ENCODE assay signal across 30 cellular contexts in genomic region chr2:237218756-237219155, GRCh38.
A peak's percentile ranks its signal among the peaks of the same experiment; 100 is the strongest.
DNase-seq lines count a peak whose midpoint lies in the region; ATAC-seq and TF ChIP-seq lines count a peak whose summit lies in the region.
"Had no signal": no experiment of that assay in that cellular context is flagged by ENCODE, and none has a peak within 500 bp of the region (broad histone marks: within the 10 kb centered on the region; RNA-seq: fewer than 3 reads in every experiment).

No MANE protein-coding gene starts in this region.

- no peak for TF ChIP-seq EP300 in SK-N-SH (IDR thresholded peaks at IDR 0.05; ENCODE audit: borderline replicate concordance in 1 of 2, low read depth in 1 of 2, low read length in 1 of 2)

- H3K4me3 Mint-ChIP-seq in WTC11: no peak overlapping the region
- H3K4me3 Mint-ChIP-seq: activated B cell treated with CpG ODN at 0.5 μM for 24 hours; activated naive CD8-positive, alpha-beta T cell treated with anti-CD3 and anti-CD28 coated beads, Interleukin-2, amount 10 ng/mL, durations not matched to agents 7 days and 5 days; neural crest cell; stimulated activated memory B cell treated with anti-CD40 and anti-IgM and Interleukin-4, amounts not matched to agents 10 μg/mL and 1 μg/mL and 100 μg/mL, for 72 hours had no signal

- H3K27me3 Mint-ChIP-seq in WTC11 (ENCODE audit: low read depth): no peaks in the 10 kb centered on the region

- no peaks in the 10 kb centered on the region for H3K9me2 ChIP-seq in SK-N-SH

- no peaks in the 10 kb centered on the region for H3K9me3 ChIP-seq in SK-N-SH
- no peaks in the 10 kb centered on the region for H3K9me3 ChIP-seq in vagina
- H3K9me3 ChIP-seq: body of pancreas, colonic mucosa, mucosa of descending colon, psoas muscle had no signal

- peak overlapping the region; percentile 66; the same call in 1 of the 2 replicates for H3K27ac Mint-ChIP-seq in WTC11
- H3K27ac Mint-ChIP-seq: activated B cell treated with CpG ODN at 0.5 μM for 24 hours; activated naive CD8-positive, alpha-beta T cell treated with anti-CD3 and anti-CD28 coated beads, Interleukin-2, amount 10 ng/mL, durations not matched to agents 7 days and 5 days; stimulated activated memory B cell treated with anti-CD40 and anti-IgM and Interleukin-4, amounts not matched to agents 10 μg/mL and 1 μg/mL and 100 μg/mL, for 72 hours had no signal

- TF ChIP-seq POLR2A in vagina (IDR thresholded peaks at IDR 0.05): no peak

- no peaks in the 10 kb centered on the region for H3K36me3 ChIP-seq in SK-N-SH (replicated peaks in 1 of 2; ENCODE audit: control insufficient read depth in 1 of 2, insufficient read depth in 2 of 2, low read length in 1 of 2)
- H3K36me3 ChIP-seq in vagina: no peaks in the 10 kb centered on the region
- H3K36me3 ChIP-seq: BLaER1, colonic mucosa had no signal

- peak overlapping the region; percentile 7; the same call in 1 of the 2 replicates for H3K9ac ChIP-seq in SK-N-SH
- H3K9ac ChIP-seq: BLaER1 had no signal

- POLR2A ChIA-PET in SK-N-SH (lab: Yijun Ruan, JAX) (no interaction called here), WTC11 (lab: Charles Lee) (no interaction called here)

- no peak overlapping the region for H3K4me2 ChIP-seq in SK-N-SH
- H3K4me2 ChIP-seq: BLaER1 had no signal

- ATAC-seq in SK-N-SH treated with all-trans-retinoic acid at 6 μM for 48 hours (no peak), WTC11 (no peak), GM21526 (IDR thresholded peaks at IDR 0.05; ENCODE audit: low FRiP score, unreplicated experiment) (no peak)
- ATAC-seq: foreskin keratinocyte; GM12878; mucosa of descending colon; psoas muscle; stimulated activated memory B cell treated with anti-CD40 and anti-IgM and Interleukin-4, amounts not matched to agents 10 μg/mL and 1 μg/mL and 100 μg/mL, for 72 hours had no signal

- WGBS in SK-N-SH (ENCODE audit: low lambda C conversion rate): 58% methylated on average over 2 of the region's 2 CpGs

- peaks cover 4% of the 10 kb centered on the region; the same call in 1 of the 2 replicates for H3K9me3 Mint-ChIP-seq in WTC11
- H3K9me3 Mint-ChIP-seq: activated B cell treated with CpG ODN at 0.5 μM for 24 hours; activated naive CD8-positive, alpha-beta T cell treated with anti-CD3 and anti-CD28 coated beads, Interleukin-2, amount 10 ng/mL, durations not matched to agents 7 days and 5 days; neural crest cell; stimulated activated memory B cell treated with anti-CD40 and anti-IgM and Interleukin-4, amounts not matched to agents 10 μg/mL and 1 μg/mL and 100 μg/mL, for 72 hours had no signal

- intact Hi-C loops in vagina (cut with DNase I): no loop called here

- H3K4me1 ChIP-seq in SK-N-SH (ENCODE audit: control insufficient read depth in 1 of 2, insufficient read depth in 2 of 2, low read depth in 1 of 2, low read length in 1 of 2) (peaks cover 12 to 52% of the 10 kb centered on the region in 2 experiments), vagina (peaks cover 23% of the 10 kb centered on the region)
- H3K4me1 ChIP-seq: colonic mucosa, foreskin keratinocyte had no signal

- TF ChIP-seq CTCF in SK-N-SH (IDR thresholded peaks at IDR 0.05): no peak
- no peak for TF ChIP-seq CTCF in WTC11 (IDR thresholded peaks at IDR 0.05)
- no peak for TF ChIP-seq CTCF in fibroblast of villous mesenchyme (IDR thresholded peaks at IDR 0.05; ENCODE audit: insufficient read depth, low read depth, low read length)
- no peak for TF ChIP-seq CTCF in vagina (IDR thresholded peaks at IDR 0.05)

- DNase-seq in SK-N-SH (no peak), WTC11 (ENCODE audit: low spot score) (no peak), fibroblast of villous mesenchyme (ENCODE audit: low read depth) (peak; percentile 56), vagina (ENCODE audit: extremely low spot score in 2 of 2) (no peak), NCI-H1105 (lab: John Stamatoyannopoulos, UW) (no peak), putamen (ENCODE audit: low spot score) (no peak)
- DNase-seq: 8988T; activated B cell treated with CpG ODN at 0.5 μM for 24 hours; activated CD4-positive, alpha-beta T cell treated with anti-CD3 and anti-CD28 coated beads, Interleukin-2, amount 50 U/mL, for 48 hours; activated naive CD8-positive, alpha-beta T cell treated with anti-CD3 and anti-CD28 coated beads, Interleukin-2, amount 10 ng/mL, durations not matched to agents 7 days and 5 days; colonic mucosa; COR-L47; DMS79; foreskin keratinocyte; hypothalamus; mucosa of descending colon; NCI-H1092; NCI-H2029 treated with DMSO at 0.1 percent for 48 hours; NCI-H510A; NK-92 treated with Interleukin-12 subunit alpha and Interleukin-12 subunit beta, amount 100 ng/mL, for 24 hours; psoas muscle; stimulated activated CD4-positive, alpha-beta T cell treated with anti-CD3 and anti-CD28 coated beads, Interleukin-2, amount 100 ng/mL, for 24 hours; T-helper 9 cell had no signal

- no peaks in the 10 kb centered on the region for H3K79me2 ChIP-seq in SK-N-SH (ENCODE audit: insufficient read depth)

- H3K27me3 ChIP-seq in SK-N-SH (ENCODE audit: insufficient read depth) (no peaks in the 10 kb centered on the region), vagina (no peaks in the 10 kb centered on the region)
- H3K27me3 ChIP-seq: BLaER1, body of pancreas, colonic mucosa had no signal

- no peaks in the 10 kb centered on the region for H4K20me1 ChIP-seq in SK-N-SH (ENCODE audit: insufficient read depth)
- H4K20me1 ChIP-seq: BLaER1 had no signal

- H2AFZ ChIP-seq in SK-N-SH (ENCODE audit: low read depth): no peak overlapping the region

- TF ChIP-seq RAD21 in SK-N-SH (IDR thresholded peaks at IDR 0.05; ENCODE audit: low read length): no peak

- CTCF ChIA-PET in SK-N-SH (lab: Yijun Ruan, JAX) (no interaction called here), WTC11 (lab: Charles Lee) (interaction anchor here (0.8 kb wide), 1 partner anchor 37 kb away, joined by 3 read pairs; no protein-coding TSS in a partner anchor)

- H3K27ac ChIP-seq in SK-N-SH (ENCODE audit: low read depth in 2 of 2, low read length in 1 of 2) (peak overlapping the region; percentile 77 to 96; a peak in 3 of 4 replicates), vagina (peak overlapping the region; percentile 79)
- H3K27ac ChIP-seq: BLaER1, colonic mucosa, foreskin keratinocyte, psoas muscle had no signal

- H3F3A ChIP-seq in SK-N-SH (replicated peaks; ENCODE audit: insufficient read depth): peaks cover 54% of the 10 kb centered on the region

- peaks cover 4% of the 10 kb centered on the region; the same call in 1 of the 2 replicates for H3K36me3 Mint-ChIP-seq in WTC11
- H3K36me3 Mint-ChIP-seq: activated naive CD8-positive, alpha-beta T cell treated with anti-CD3 and anti-CD28 coated beads, Interleukin-2, amount 10 ng/mL, durations not matched to agents 7 days and 5 days; stimulated activated memory B cell treated with anti-CD40 and anti-IgM and Interleukin-4, amounts not matched to agents 10 μg/mL and 1 μg/mL and 100 μg/mL, for 72 hours had no signal

- peaks cover 44% of the 10 kb centered on the region for H3K4me1 Mint-ChIP-seq in WTC11
- H3K4me1 Mint-ChIP-seq: activated B cell treated with CpG ODN at 0.5 μM for 24 hours; activated naive CD8-positive, alpha-beta T cell treated with anti-CD3 and anti-CD28 coated beads, Interleukin-2, amount 10 ng/mL, durations not matched to agents 7 days and 5 days; neural crest cell; stimulated activated memory B cell treated with anti-CD40 and anti-IgM and Interleukin-4, amounts not matched to agents 10 μg/mL and 1 μg/mL and 100 μg/mL, for 72 hours had no signal

- no peak overlapping the region for H3K4me3 ChIP-seq in SK-N-SH (ENCODE audit: low read depth in 2 of 2, low read length in 1 of 2)
- H3K4me3 ChIP-seq in fibroblast of villous mesenchyme (ENCODE audit: low read depth, low read length): no peak overlapping the region
- no peak overlapping the region for H3K4me3 ChIP-seq in vagina
- H3K4me3 ChIP-seq: BLaER1, body of pancreas, colonic mucosa, GM12878, mucosa of descending colon, psoas muscle had no signal

TF ChIP-seq in SK-N-SH, 30 proteins besides CTCF, POLR2A, EP300 and RAD21 (continues in another document):
- TF ChIP-seq TAF1 (IDR thresholded peaks at IDR 0.05; ENCODE audit: borderline replicate concordance, low read depth, low read length): no peak
- peak; percentile 47 for TF ChIP-seq TCF12 (IDR thresholded peaks at IDR 0.05)
- no peak for TF ChIP-seq RXRA (IDR thresholded peaks at IDR 0.05; ENCODE audit: borderline replicate concordance, low read depth)

TF ChIP-seq in SK-N-SH treated with all-trans-retinoic acid at 6 μM for 48 hours, 23 proteins besides CTCF, POLR2A, EP300 and RAD21:
- no peak for TF ChIP-seq ZFP3 (CRISPR knock-in tag; IDR thresholded peaks at IDR 0.05)
- TF ChIP-seq ZC3H10 (CRISPR knock-in tag; IDR thresholded peaks at IDR 0.05): no peak
TF ChIP-seq in SK-N-SH treated with all-trans-retinoic acid at 6 μM for 48 hours: peak in this region for 0.

TF ChIP-seq in WTC11, 78 proteins besides CTCF, POLR2A, EP300 and RAD21 (continues in another document):
- no peak for TF ChIP-seq SOX15 (CRISPR knock-in tag; IDR thresholded peaks at IDR 0.05)
- no peak for TF ChIP-seq ZSCAN18 (CRISPR knock-in tag; IDR thresholded peaks at IDR 0.05)
- no peak for TF ChIP-seq NFYB (CRISPR knock-in tag; conservative IDR thresholded peaks at IDR 0.05; ENCODE audit: low read depth)
- no peak for TF ChIP-seq E2F4 (CRISPR knock-in tag; IDR thresholded peaks at IDR 0.05; ENCODE audit: borderline replicate concordance, low read depth)
- no peak for TF ChIP-seq GABPB1 (CRISPR knock-in tag; IDR thresholded peaks at IDR 0.05)
- TF ChIP-seq MYBL2 (CRISPR knock-in tag; IDR thresholded peaks at IDR 0.05): no peak
- no peak for TF ChIP-seq JAZF1 (CRISPR knock-in tag; IDR thresholded peaks at IDR 0.05)
- TF ChIP-seq ZNF423 (CRISPR knock-in tag; IDR thresholded peaks at IDR 0.05): no peak
- no peak for TF ChIP-seq FOXP1 (CRISPR knock-in tag; IDR thresholded peaks at IDR 0.05; ENCODE audit: borderline replicate concordance)
